In genomic region chr15:67386947-67387346, GRCh38 we compare ENCODE assay signal across 33 cellular contexts.
"Had no signal": no experiment of that assay in that cellular context is flagged by ENCODE, and none has a peak within 500 bp of the region (broad histone marks: within the 10 kb centered on the region; RNA-seq: fewer than 3 reads in every experiment).

No MANE protein-coding gene starts in this region.

- H3K36me3 Mint-ChIP-seq: activated CD4-positive, alpha-beta memory T cell treated with anti-CD3 and anti-CD28 coated beads for 36 hours; activated CD8-positive, alpha-beta memory T cell treated with anti-CD3 and anti-CD28 coated beads, Interleukin-2, amount 10 ng/mL, durations not matched to agents 7 days and 5 days; activated naive CD4-positive, alpha-beta T cell treated with anti-CD3 and anti-CD28 coated beads, Interleukin-2, amount 50 U/mL, for 24 hours; activated naive CD8-positive, alpha-beta T cell treated with anti-CD3 and anti-CD28 coated beads for 36 hours had no signal

- ATAC-seq: activated CD4-positive, alpha-beta T cell treated with anti-CD3 and anti-CD28 coated beads for 36 hours; activated CD8-positive, alpha-beta memory T cell treated with anti-CD3 and anti-CD28 coated beads, Interleukin-2, amount 10 ng/mL, durations not matched to agents 7 days and 5 days; activated CD8-positive, alpha-beta T cell treated with anti-CD3 and anti-CD28 coated beads, Interleukin-2, amount 10 ng/mL, durations not matched to agents 7 days and 5 days; activated naive CD8-positive, alpha-beta T cell treated with anti-CD3 and anti-CD28 coated beads, Interleukin-2, amount 50 U/mL, for 24 hours; body of pancreas; esophagus mucosa had no signal

- H3K4me3 Mint-ChIP-seq: activated CD4-positive, alpha-beta memory T cell treated with anti-CD3 and anti-CD28 coated beads for 36 hours; activated CD4-positive, alpha-beta T cell treated with anti-CD3 and anti-CD28 coated beads for 36 hours; activated CD4-positive, alpha-beta T cell treated with anti-CD3 and anti-CD28 coated beads, Interleukin-2, amount 10 ng/mL, durations not matched to agents 24 days and 14 days; activated CD8-positive, alpha-beta memory T cell treated with anti-CD3 and anti-CD28 coated beads, Interleukin-2, amount 10 ng/mL, durations not matched to agents 7 days and 5 days; activated CD8-positive, alpha-beta T cell treated with anti-CD3 and anti-CD28 coated beads, Interleukin-2, amount 10 ng/mL, durations not matched to agents 7 days and 5 days; activated naive CD4-positive, alpha-beta T cell treated with anti-CD3 and anti-CD28 coated beads for 36 hours; activated naive CD4-positive, alpha-beta T cell treated with anti-CD3 and anti-CD28 coated beads, Interleukin-2, amount 50 U/mL, for 24 hours; activated naive CD8-positive, alpha-beta T cell treated with anti-CD3 and anti-CD28 coated beads for 36 hours; activated naive CD8-positive, alpha-beta T cell treated with anti-CD3 and anti-CD28 coated beads, Interleukin-2, amount 50 U/mL, for 24 hours; activated T-helper 1 cell treated with anti-CD3 and anti-CD28 coated beads, Interleukin-12 subunit alpha, Interleukin-12 subunit beta, Interleukin-2, Interleukin-4 antibody, amounts not matched to agents 30 ng/mL and 10 ng/mL and 1 ng/mL, durations not matched to agents 14 hours and 24 hours and 36 hours had no signal

- H3K27me3 ChIP-seq: adrenal gland, body of pancreas, colonic mucosa had no signal

- H3K9me3 ChIP-seq: adrenal gland, body of pancreas, colonic mucosa had no signal

- H3K4me1 Mint-ChIP-seq: activated CD4-positive, alpha-beta T cell treated with anti-CD3 and anti-CD28 coated beads for 36 hours; activated CD4-positive, alpha-beta T cell treated with anti-CD3 and anti-CD28 coated beads, Interleukin-2, amount 10 ng/mL, durations not matched to agents 24 days and 14 days; activated naive CD4-positive, alpha-beta T cell treated with anti-CD3 and anti-CD28 coated beads, Interleukin-2, amount 50 U/mL, for 24 hours; activated naive CD8-positive, alpha-beta T cell treated with anti-CD3 and anti-CD28 coated beads for 36 hours; activated naive CD8-positive, alpha-beta T cell treated with anti-CD3 and anti-CD28 coated beads, Interleukin-2, amount 50 U/mL, for 24 hours had no signal

- H3K27ac Mint-ChIP-seq: activated CD4-positive, alpha-beta memory T cell treated with anti-CD3 and anti-CD28 coated beads for 36 hours; activated CD4-positive, alpha-beta T cell treated with anti-CD3 and anti-CD28 coated beads for 36 hours; activated CD4-positive, alpha-beta T cell treated with anti-CD3 and anti-CD28 coated beads, Interleukin-2, amount 10 ng/mL, durations not matched to agents 24 days and 14 days; activated CD8-positive, alpha-beta memory T cell treated with anti-CD3 and anti-CD28 coated beads, Interleukin-2, amount 10 ng/mL, durations not matched to agents 7 days and 5 days; activated CD8-positive, alpha-beta T cell treated with anti-CD3 and anti-CD28 coated beads, Interleukin-2, amount 10 ng/mL, durations not matched to agents 7 days and 5 days; activated naive CD4-positive, alpha-beta T cell treated with anti-CD3 and anti-CD28 coated beads for 36 hours; activated naive CD4-positive, alpha-beta T cell treated with anti-CD3 and anti-CD28 coated beads, Interleukin-2, amount 50 U/mL, for 24 hours; activated naive CD8-positive, alpha-beta T cell treated with anti-CD3 and anti-CD28 coated beads for 36 hours; activated naive CD8-positive, alpha-beta T cell treated with anti-CD3 and anti-CD28 coated beads, Interleukin-2, amount 50 U/mL, for 24 hours; activated T-helper 1 cell treated with anti-CD3 and anti-CD28 coated beads, Interleukin-12 subunit alpha, Interleukin-12 subunit beta, Interleukin-2, Interleukin-4 antibody, amounts not matched to agents 30 ng/mL and 10 ng/mL and 1 ng/mL, durations not matched to agents 14 hours and 24 hours and 36 hours; activated T-helper 2 cell treated with anti-CD3 and anti-CD28 coated beads, Interferon-gamma antibody, Interleukin-2, Interleukin-4, amounts not matched to agents 10 μg/mL and 5 μg/mL and 100 μg/mL, durations not matched to agents 14 hours and 24 hours and 36 hours had no signal

- H3K9me3 Mint-ChIP-seq: activated CD4-positive, alpha-beta memory T cell treated with anti-CD3 and anti-CD28 coated beads for 36 hours; activated CD4-positive, alpha-beta T cell treated with anti-CD3 and anti-CD28 coated beads, Interleukin-2, amount 10 ng/mL, durations not matched to agents 24 days and 14 days; activated naive CD4-positive, alpha-beta T cell treated with anti-CD3 and anti-CD28 coated beads for 36 hours; activated naive CD4-positive, alpha-beta T cell treated with anti-CD3 and anti-CD28 coated beads, Interleukin-2, amount 50 U/mL, for 24 hours; activated naive CD8-positive, alpha-beta T cell treated with anti-CD3 and anti-CD28 coated beads for 36 hours; activated naive CD8-positive, alpha-beta T cell treated with anti-CD3 and anti-CD28 coated beads, Interleukin-2, amount 50 U/mL, for 24 hours; activated T-helper 1 cell treated with anti-CD3 and anti-CD28 coated beads, Interleukin-12 subunit alpha, Interleukin-12 subunit beta, Interleukin-2, Interleukin-4 antibody, amounts not matched to agents 30 ng/mL and 10 ng/mL and 1 ng/mL, durations not matched to agents 14 hours and 24 hours and 36 hours; activated T-helper 2 cell treated with anti-CD3 and anti-CD28 coated beads, Interferon-gamma antibody, Interleukin-2, Interleukin-4, amounts not matched to agents 10 μg/mL and 5 μg/mL and 100 μg/mL, durations not matched to agents 14 hours and 24 hours and 36 hours had no signal

- H3K4me1 ChIP-seq: adrenal gland, body of pancreas, colonic mucosa had no signal

- H3K36me3 ChIP-seq: adrenal gland, cardiac muscle cell, colonic mucosa had no signal

- H3K4me3 ChIP-seq: adrenal gland, body of pancreas, cardiac muscle cell, colonic mucosa had no signal

- DNase-seq: activated CD4-positive, alpha-beta memory T cell treated with anti-CD3 and anti-CD28 coated beads for 36 hours; activated CD4-positive, alpha-beta T cell treated with anti-CD3 and anti-CD28 coated beads for 36 hours; activated CD4-positive, alpha-beta T cell treated with anti-CD3 and anti-CD28 coated beads, Interleukin-2, amount 10 ng/mL, durations not matched to agents 24 days and 14 days; activated CD4-positive, CD25-positive, alpha-beta regulatory T cell; activated CD4-positive, CD25-positive, alpha-beta regulatory T cell treated with anti-CD3 and anti-CD28 coated beads, Interleukin-2, amount 50 U/mL, for 72 hours; activated CD8-positive, alpha-beta memory T cell treated with anti-CD3 and anti-CD28 coated beads, Interleukin-2, amount 10 ng/mL, durations not matched to agents 7 days and 5 days; activated CD8-positive, alpha-beta memory T cell treated with anti-CD3 and anti-CD28 coated beads, Interleukin-2, amount 50 U/mL, for 4 hours; activated CD8-positive, alpha-beta T cell treated with anti-CD3 and anti-CD28 coated beads, Interleukin-2, amount 10 ng/mL, durations not matched to agents 7 days and 5 days; activated effector memory CD4-positive, alpha-beta T cell treated with anti-CD3 and anti-CD28 coated beads, Interleukin-2, amount 50 U/mL, for 16 hours; activated naive CD4-positive, alpha-beta T cell treated with anti-CD3 and anti-CD28 coated beads for 36 hours; activated naive CD8-positive, alpha-beta T cell treated with anti-CD3 and anti-CD28 coated beads for 36 hours; activated naive CD8-positive, alpha-beta T cell treated with anti-CD3 and anti-CD28 coated beads, Interleukin-2, amount 50 U/mL, for 24 hours; activated T-cell treated with anti-CD3 and anti-CD28 coated beads, Interleukin-2, amount 50 U/mL, for 1 hour; activated T-cell treated with anti-CD3 and anti-CD28 coated beads, Interleukin-2, amount 50 U/mL, for 48 hours; adrenal gland; amygdala; aorta; body of pancreas; central memory CD4-positive, alpha-beta T cell; cerebellar nuclear complex; colonic mucosa; effector CD8-positive, alpha-beta T cell; foreskin fibroblast; head of caudate nucleus; T-helper 2 cell had no signal

- H3K27ac ChIP-seq: adrenal gland, body of pancreas, cardiac muscle cell, colonic mucosa had no signal

- FAIRE-seq: endometrium, endothelial cell of umbilical vein, frontal cortex had no signal
